In the genomic region with DNA sequence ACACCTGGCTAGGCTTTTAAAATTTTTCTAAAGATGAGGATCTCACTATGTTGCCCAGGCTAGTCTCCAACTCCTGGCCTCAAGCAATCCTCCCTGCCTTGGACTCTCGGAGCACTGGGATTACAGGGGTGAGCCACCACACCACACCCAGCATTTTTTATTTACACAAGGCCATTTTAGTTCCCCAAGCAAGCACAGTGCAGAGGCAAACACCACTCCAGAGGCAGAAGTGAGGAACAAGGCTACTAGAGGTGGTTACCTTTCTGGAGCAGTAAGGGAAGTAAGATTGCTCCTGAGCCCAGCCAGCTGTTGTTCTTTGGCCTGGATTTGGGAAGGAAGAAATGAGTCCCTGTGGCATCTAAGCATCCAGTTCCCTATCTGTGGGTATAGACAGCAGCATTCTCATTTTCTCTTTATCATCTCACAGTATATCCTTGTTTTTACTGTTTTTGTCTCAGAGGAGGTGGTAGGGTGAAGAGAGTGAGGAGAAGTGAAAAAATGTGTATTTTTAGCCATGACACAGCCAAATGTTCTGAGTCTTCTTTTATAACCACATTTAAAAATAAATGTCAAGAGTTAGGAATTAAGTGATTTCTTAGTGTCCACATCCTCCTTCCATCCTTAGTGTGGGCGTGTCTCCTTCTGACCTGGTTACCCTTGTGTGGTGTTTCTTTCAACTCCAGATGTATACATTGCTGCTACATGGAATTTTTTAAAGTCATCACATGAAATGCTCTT, we compare ENCODE assay signal across 1 cellular context.
TF ChIP-seq lines count a peak whose summit lies in the region.

No MANE protein-coding gene starts in this region.

TF ChIP-seq in IMR-90, 13 proteins besides CTCF, POLR2A, EP300 and RAD21:
- TF ChIP-seq MAZ (IDR thresholded peaks at IDR 0.05; ENCODE audit: borderline replicate concordance, low read depth, low read length): no peak
- TF ChIP-seq BHLHE40 (IDR thresholded peaks at IDR 0.05; ENCODE audit: low read depth, low read length): no peak
- TF ChIP-seq CEBPB (IDR thresholded peaks at IDR 0.05; ENCODE audit: low read depth, low read length): no peak
- TF ChIP-seq, protein P1, sequence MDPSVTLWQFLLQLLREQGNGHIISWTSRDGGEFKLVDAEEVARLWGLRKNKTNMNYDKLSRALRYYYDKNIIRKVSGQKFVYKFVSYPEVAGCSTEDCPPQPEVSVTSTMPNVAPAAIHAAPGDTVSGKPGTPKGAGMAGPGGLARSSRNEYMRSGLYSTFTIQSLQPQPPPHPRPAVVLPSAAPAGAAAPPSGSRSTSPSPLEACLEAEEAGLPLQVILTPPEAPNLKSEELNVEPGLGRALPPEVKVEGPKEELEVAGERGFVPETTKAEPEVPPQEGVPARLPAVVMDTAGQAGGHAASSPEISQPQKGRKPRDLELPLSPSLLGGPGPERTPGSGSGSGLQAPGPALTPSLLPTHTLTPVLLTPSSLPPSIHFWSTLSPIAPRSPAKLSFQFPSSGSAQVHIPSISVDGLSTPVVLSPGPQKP (IDR thresholded peaks at IDR 0.05; ENCODE audit: borderline replicate concordance, low read depth, low read length): no peak
- no peak for TF ChIP-seq FOS (IDR thresholded peaks at IDR 0.05; ENCODE audit: low read depth, low read length)
- no peak for TF ChIP-seq MXI1 (IDR thresholded peaks at IDR 0.05; ENCODE audit: borderline replicate concordance, low read depth, low read length)
- TF ChIP-seq RCOR1 (IDR thresholded peaks at IDR 0.05; ENCODE audit: insufficient replicate concordance, low read length): no peak
- TF ChIP-seq NFE2L2 (IDR thresholded peaks at IDR 0.05; ENCODE audit: low read depth, low read length): no peak
- TF ChIP-seq RFX5 (IDR thresholded peaks at IDR 0.05; ENCODE audit: low read depth, low read length): no peak
- TF ChIP-seq, protein P2, sequence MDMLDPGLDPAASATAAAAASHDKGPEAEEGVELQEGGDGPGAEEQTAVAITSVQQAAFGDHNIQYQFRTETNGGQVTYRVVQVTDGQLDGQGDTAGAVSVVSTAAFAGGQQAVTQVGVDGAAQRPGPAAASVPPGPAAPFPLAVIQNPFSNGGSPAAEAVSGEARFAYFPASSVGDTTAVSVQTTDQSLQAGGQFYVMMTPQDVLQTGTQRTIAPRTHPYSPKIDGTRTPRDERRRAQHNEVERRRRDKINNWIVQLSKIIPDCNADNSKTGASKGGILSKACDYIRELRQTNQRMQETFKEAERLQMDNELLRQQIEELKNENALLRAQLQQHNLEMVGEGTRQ (IDR thresholded peaks at IDR 0.05; ENCODE audit: low read depth, low read length): no peak
- TF ChIP-seq CHD1 (IDR thresholded peaks at IDR 0.05; ENCODE audit: low read depth, low read length): no peak
- no peak for TF ChIP-seq SMC3 (IDR thresholded peaks at IDR 0.05; ENCODE audit: low read depth, low read length)
- no peak for TF ChIP-seq MAFK (IDR thresholded peaks at IDR 0.05; ENCODE audit: low read depth, low read length)
